In the genomic region with DNA sequence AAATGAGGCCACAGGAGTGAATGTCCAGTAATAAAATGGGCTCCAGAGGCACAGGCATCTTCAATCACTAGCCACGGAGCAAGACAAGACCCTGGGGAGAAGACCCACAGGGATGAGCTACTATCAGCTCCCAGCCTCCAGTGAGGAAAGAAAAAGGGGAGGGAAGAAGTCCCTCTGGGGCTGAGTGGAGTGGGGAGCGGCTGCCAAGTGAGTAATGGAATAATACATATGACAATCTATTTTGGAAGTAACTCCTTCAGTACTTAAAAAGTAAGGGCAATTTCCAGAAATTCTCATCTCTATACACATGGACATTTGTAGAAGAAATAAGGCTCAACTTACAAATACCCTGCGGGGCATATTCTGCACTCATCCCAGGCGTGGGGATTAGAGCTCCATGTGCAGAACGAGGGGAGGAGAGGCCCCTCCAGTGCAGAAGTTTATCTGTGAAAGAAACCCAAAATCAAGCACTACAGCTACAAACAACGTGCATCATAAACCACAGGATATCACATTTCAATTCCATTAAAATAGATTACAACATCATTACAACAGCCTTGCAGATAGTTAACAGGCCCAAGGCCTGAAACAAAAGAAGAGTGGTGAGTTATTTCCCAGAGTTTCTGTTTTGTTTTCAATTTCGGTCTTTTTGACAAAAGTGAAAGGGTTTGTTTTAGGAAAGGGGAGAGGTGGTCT, we compare ENCODE assay signal across 1 cellular context.
TF ChIP-seq lines count a peak whose summit lies in the region.

No MANE protein-coding gene starts in this region.

TF ChIP-seq in HEK293, 187 proteins besides CTCF, POLR2A, EP300 and RAD21 (continued from another document and continues in another):
- TF ChIP-seq, protein P1, sequence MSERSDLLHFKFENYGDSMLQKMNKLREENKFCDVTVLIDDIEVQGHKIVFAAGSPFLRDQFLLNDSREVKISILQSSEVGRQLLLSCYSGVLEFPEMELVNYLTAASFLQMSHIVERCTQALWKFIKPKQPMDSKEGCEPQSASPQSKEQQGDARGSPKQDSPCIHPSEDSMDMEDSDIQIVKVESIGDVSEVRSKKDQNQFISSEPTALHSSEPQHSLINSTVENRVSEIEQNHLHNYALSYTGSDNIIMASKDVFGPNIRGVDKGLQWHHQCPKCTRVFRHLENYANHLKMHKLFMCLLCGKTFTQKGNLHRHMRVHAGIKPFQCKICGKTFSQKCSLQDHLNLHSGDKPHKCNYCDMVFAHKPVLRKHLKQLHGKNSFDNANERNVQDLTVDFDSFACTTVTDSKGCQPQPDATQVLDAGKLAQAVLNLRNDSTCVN (tag by site-specific recombination; optimal IDR thresholded peaks at IDR 0.05), result no peak
- TF ChIP-seq ZNF112 (tag by site-specific recombination; IDR thresholded peaks at IDR 0.05), result no peak
- peak; percentile 69 for TF ChIP-seq ZNF600 (tag by site-specific recombination; IDR thresholded peaks at IDR 0.05)
- TF ChIP-seq, protein P2, sequence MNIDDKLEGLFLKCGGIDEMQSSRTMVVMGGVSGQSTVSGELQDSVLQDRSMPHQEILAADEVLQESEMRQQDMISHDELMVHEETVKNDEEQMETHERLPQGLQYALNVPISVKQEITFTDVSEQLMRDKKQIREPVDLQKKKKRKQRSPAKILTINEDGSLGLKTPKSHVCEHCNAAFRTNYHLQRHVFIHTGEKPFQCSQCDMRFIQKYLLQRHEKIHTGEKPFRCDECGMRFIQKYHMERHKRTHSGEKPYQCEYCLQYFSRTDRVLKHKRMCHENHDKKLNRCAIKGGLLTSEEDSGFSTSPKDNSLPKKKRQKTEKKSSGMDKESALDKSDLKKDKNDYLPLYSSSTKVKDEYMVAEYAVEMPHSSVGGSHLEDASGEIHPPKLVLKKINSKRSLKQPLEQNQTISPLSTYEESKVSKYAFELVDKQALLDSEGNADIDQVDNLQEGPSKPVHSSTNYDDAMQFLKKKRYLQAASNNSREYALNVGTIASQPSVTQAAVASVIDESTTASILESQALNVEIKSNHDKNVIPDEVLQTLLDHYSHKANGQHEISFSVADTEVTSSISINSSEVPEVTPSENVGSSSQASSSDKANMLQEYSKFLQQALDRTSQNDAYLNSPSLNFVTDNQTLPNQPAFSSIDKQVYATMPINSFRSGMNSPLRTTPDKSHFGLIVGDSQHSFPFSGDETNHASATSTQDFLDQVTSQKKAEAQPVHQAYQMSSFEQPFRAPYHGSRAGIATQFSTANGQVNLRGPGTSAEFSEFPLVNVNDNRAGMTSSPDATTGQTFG (tag by site-specific recombination; IDR thresholded peaks at IDR 0.05; ENCODE audit: borderline replicate concordance), result no peak
- peak; percentile 91 for TF ChIP-seq ZBTB17 (tag by site-specific recombination; IDR thresholded peaks at IDR 0.05)
- TF ChIP-seq ZNF350 (tag by site-specific recombination; IDR thresholded peaks at IDR 0.05), result no peak
- no peak for TF ChIP-seq ZNF132 (tag by site-specific recombination; IDR thresholded peaks at IDR 0.05; ENCODE audit: borderline replicate concordance)
- no peak for TF ChIP-seq GLIS2 (tag by site-specific recombination; IDR thresholded peaks at IDR 0.05)
- 0 out of 2 replicates have a peak, but pooled peaks have one; percentile 31 for TF ChIP-seq GFI1B (tag by site-specific recombination; IDR thresholded peaks at IDR 0.05)
- TF ChIP-seq ZNF707 (tag by site-specific recombination; IDR thresholded peaks at IDR 0.05), result no peak
- no peak for TF ChIP-seq KLF7 (tag by site-specific recombination; IDR thresholded peaks at IDR 0.05; ENCODE audit: borderline replicate concordance)
- TF ChIP-seq, protein P3, sequence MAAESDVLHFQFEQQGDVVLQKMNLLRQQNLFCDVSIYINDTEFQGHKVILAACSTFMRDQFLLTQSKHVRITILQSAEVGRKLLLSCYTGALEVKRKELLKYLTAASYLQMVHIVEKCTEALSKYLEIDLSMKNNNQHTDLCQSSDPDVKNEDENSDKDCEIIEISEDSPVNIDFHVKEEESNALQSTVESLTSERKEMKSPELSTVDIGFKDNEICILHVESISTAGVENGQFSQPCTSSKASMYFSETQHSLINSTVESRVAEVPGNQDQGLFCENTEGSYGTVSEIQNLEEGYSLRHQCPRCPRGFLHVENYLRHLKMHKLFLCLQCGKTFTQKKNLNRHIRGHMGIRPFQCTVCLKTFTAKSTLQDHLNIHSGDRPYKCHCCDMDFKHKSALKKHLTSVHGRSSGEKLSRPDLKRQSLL (tag by site-specific recombination; IDR thresholded peaks at IDR 0.05), result no peak
- no peak for TF ChIP-seq REPIN1 (tag by site-specific recombination; IDR thresholded peaks at IDR 0.05; ENCODE audit: low read depth)
- no peak for TF ChIP-seq ZNF221 (tag by site-specific recombination; IDR thresholded peaks at IDR 0.05; ENCODE audit: borderline replicate concordance)
- TF ChIP-seq, protein P4, sequence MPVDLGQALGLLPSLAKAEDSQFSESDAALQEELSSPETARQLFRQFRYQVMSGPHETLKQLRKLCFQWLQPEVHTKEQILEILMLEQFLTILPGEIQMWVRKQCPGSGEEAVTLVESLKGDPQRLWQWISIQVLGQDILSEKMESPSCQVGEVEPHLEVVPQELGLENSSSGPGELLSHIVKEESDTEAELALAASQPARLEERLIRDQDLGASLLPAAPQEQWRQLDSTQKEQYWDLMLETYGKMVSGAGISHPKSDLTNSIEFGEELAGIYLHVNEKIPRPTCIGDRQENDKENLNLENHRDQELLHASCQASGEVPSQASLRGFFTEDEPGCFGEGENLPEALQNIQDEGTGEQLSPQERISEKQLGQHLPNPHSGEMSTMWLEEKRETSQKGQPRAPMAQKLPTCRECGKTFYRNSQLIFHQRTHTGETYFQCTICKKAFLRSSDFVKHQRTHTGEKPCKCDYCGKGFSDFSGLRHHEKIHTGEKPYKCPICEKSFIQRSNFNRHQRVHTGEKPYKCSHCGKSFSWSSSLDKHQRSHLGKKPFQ (tag by site-specific recombination; IDR thresholded peaks at IDR 0.05), result no peak
- no peak for TF ChIP-seq ZBTB20 (tag by site-specific recombination; IDR thresholded peaks at IDR 0.05)
- TF ChIP-seq ZNF366 (tag by site-specific recombination; conservative IDR thresholded peaks at IDR 0.05), result peak; percentile 82
- no peak for TF ChIP-seq ZNF146 (tag by site-specific recombination; IDR thresholded peaks at IDR 0.05)
- no peak for TF ChIP-seq ZNF623 (tag by site-specific recombination; IDR thresholded peaks at IDR 0.05)
- TF ChIP-seq ZNF785 (tag by site-specific recombination; IDR thresholded peaks at IDR 0.05), result no peak
- TF ChIP-seq ZNF23 (tag by site-specific recombination; IDR thresholded peaks at IDR 0.05; ENCODE audit: borderline replicate concordance), result no peak
- TF ChIP-seq, protein P5, sequence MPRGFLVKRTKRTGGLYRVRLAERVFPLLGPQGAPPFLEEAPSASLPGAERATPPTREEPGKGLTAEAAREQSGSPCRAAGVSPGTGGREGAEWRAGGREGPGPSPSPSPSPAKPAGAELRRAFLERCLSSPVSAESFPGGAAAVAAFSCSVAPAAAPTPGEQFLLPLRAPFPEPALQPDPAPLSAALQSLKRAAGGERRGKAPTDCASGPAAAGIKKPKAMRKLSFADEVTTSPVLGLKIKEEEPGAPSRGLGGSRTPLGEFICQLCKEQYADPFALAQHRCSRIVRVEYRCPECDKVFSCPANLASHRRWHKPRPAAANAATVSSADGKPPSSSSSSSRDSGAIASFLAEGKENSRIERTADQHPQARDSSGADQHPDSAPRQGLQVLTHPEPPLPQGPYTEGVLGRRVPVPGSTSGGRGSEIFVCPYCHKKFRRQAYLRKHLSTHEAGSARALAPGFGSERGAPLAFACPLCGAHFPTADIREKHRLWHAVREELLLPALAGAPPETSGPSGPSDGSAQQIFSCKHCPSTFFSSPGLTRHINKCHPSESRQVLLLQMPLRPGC (tag by site-specific recombination; IDR thresholded peaks at IDR 0.05), result peak; percentile 64; the same call in 1 of the 2 replicates
- TF ChIP-seq MEIS1 (CRISPR knock-in tag; IDR thresholded peaks at IDR 0.05; ENCODE audit: borderline replicate concordance), result no peak
- TF ChIP-seq SP2 (tag by site-specific recombination; IDR thresholded peaks at IDR 0.05), result no peak
- TF ChIP-seq, protein P6, sequence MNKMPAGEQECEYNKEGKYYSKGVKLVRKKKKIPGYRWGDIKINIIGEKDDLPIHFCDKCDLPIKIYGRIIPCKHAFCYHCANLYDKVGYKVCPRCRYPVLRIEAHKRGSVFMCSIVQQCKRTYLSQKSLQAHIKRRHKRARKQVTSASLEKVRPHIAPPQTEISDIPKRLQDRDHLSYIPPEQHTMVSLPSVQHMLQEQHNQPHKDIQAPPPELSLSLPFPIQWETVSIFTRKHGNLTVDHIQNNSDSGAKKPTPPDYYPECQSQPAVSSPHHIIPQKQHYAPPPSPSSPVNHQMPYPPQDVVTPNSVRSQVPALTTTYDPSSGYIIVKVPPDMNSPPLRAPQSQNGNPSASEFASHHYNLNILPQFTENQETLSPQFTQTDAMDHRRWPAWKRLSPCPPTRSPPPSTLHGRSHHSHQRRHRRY (tag by site-specific recombination; IDR thresholded peaks at IDR 0.05), result no peak
- TF ChIP-seq ZNF473 (tag by site-specific recombination; IDR thresholded peaks at IDR 0.05), result no peak
- TF ChIP-seq SETDB1 (IDR thresholded peaks at IDR 0.05; ENCODE audit: insufficient read length, low read length), result peak; percentile 77
- TF ChIP-seq, protein P7, sequence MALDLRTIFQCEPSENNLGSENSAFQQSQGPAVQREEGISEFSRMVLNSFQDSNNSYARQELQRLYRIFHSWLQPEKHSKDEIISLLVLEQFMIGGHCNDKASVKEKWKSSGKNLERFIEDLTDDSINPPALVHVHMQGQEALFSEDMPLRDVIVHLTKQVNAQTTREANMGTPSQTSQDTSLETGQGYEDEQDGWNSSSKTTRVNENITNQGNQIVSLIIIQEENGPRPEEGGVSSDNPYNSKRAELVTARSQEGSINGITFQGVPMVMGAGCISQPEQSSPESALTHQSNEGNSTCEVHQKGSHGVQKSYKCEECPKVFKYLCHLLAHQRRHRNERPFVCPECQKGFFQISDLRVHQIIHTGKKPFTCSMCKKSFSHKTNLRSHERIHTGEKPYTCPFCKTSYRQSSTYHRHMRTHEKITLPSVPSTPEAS (tag by site-specific recombination; IDR thresholded peaks at IDR 0.05), result no peak
- TF ChIP-seq, protein P8, sequence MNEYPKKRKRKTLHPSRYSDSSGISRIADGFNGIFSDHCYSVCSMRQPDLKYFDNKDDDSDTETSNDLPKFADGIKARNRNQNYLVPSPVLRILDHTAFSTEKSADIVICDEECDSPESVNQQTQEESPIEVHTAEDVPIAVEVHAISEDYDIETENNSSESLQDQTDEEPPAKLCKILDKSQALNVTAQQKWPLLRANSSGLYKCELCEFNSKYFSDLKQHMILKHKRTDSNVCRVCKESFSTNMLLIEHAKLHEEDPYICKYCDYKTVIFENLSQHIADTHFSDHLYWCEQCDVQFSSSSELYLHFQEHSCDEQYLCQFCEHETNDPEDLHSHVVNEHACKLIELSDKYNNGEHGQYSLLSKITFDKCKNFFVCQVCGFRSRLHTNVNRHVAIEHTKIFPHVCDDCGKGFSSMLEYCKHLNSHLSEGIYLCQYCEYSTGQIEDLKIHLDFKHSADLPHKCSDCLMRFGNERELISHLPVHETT (tag by site-specific recombination; IDR thresholded peaks at IDR 0.05), result no peak
- TF ChIP-seq ZNF24 (tag by site-specific recombination; IDR thresholded peaks at IDR 0.05), result 0 out of 2 replicates have a peak, but pooled peaks have one; percentile 54
- no peak for TF ChIP-seq ZNF239 (tag by site-specific recombination; IDR thresholded peaks at IDR 0.05)
- TF ChIP-seq ZNF157 (tag by site-specific recombination; IDR thresholded peaks at IDR 0.05), result no peak
- TF ChIP-seq ZNF596 (tag by site-specific recombination; IDR thresholded peaks at IDR 0.05), result peak; percentile 57; the same call in 1 of the 2 replicates
- TF ChIP-seq ZBTB8A (tag by site-specific recombination; IDR thresholded peaks at IDR 0.05), result 0 out of 2 replicates have a peak, but pooled peaks have one; percentile 39
- no peak for TF ChIP-seq KLF10 (tag by site-specific recombination; IDR thresholded peaks at IDR 0.05)
- TF ChIP-seq ZNF791 (tag by site-specific recombination; IDR thresholded peaks at IDR 0.05), result no peak
- no peak for TF ChIP-seq ZBTB1 (tag by site-specific recombination; IDR thresholded peaks at IDR 0.05)
- TF ChIP-seq ZNF174 (tag by site-specific recombination; IDR thresholded peaks at IDR 0.05), result no peak
- TF ChIP-seq TRIM28 (IDR thresholded peaks at IDR 0.05; ENCODE audit: borderline replicate concordance, low read length), result no peak; the same call in 1 of the 2 replicates
- no peak; the same call in 1 of the 2 replicates for TF ChIP-seq ZNF501 (tag by site-specific recombination; IDR thresholded peaks at IDR 0.05)
- TF ChIP-seq, protein P9, sequence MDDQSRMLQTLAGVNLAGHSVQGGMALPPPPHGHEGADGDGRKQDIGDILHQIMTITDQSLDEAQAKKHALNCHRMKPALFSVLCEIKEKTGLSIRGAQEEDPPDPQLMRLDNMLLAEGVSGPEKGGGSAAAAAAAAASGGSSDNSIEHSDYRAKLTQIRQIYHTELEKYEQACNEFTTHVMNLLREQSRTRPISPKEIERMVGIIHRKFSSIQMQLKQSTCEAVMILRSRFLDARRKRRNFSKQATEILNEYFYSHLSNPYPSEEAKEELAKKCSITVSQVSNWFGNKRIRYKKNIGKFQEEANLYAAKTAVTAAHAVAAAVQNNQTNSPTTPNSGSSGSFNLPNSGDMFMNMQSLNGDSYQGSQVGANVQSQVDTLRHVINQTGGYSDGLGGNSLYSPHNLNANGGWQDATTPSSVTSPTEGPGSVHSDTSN (CRISPR knock-in tag; IDR thresholded peaks at IDR 0.05), result no peak
- no peak for TF ChIP-seq KLF16 (tag by site-specific recombination; IDR thresholded peaks at IDR 0.05)
- no peak for TF ChIP-seq ZNF404 (tag by site-specific recombination; IDR thresholded peaks at IDR 0.05)
- TF ChIP-seq ZSCAN16 (tag by site-specific recombination; IDR thresholded peaks at IDR 0.05), result no peak
- TF ChIP-seq ZNF37A (tag by site-specific recombination; IDR thresholded peaks at IDR 0.05), result no peak
- TF ChIP-seq, protein P10, sequence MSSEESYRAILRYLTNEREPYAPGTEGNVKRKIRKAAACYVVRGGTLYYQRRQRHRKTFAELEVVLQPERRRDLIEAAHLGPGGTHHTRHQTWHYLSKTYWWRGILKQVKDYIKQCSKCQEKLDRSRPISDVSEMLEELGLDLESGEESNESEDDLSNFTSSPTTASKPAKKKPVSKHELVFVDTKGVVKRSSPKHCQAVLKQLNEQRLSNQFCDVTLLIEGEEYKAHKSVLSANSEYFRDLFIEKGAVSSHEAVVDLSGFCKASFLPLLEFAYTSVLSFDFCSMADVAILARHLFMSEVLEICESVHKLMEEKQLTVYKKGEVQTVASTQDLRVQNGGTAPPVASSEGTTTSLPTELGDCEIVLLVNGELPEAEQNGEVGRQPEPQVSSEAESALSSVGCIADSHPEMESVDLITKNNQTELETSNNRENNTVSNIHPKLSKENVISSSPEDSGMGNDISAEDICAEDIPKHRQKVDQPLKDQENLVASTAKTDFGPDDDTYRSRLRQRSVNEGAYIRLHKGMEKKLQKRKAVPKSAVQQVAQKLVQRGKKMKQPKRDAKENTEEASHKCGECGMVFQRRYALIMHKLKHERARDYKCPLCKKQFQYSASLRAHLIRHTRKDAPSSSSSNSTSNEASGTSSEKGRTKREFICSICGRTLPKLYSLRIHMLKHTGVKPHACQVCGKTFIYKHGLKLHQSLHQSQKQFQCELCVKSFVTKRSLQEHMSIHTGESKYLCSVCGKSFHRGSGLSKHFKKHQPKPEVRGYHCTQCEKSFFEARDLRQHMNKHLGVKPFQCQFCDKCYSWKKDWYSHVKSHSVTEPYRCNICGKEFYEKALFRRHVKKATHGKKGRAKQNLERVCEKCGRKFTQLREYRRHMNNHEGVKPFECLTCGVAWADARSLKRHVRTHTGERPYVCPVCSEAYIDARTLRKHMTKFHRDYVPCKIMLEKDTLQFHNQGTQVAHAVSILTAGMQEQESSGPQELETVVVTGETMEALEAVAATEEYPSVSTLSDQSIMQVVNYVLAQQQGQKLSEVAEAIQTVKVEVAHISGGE (tag by site-specific recombination; conservative IDR thresholded peaks at IDR 0.05; ENCODE audit: low read depth), result no peak
